Comparison of ENCODE assay signal across 13 cellular contexts in genomic region chr13:46662690-46663089, GRCh38.
DNase-seq lines count a peak whose midpoint lies in the region; ATAC-seq and TF ChIP-seq lines count a peak whose summit lies in the region.
"Had no signal": no experiment of that assay in that cellular context is flagged by ENCODE, and none has a peak within 500 bp of the region (broad histone marks: within the 10 kb centered on the region; RNA-seq: fewer than 3 reads in every experiment).

No MANE protein-coding gene starts in this region.

- H3K27ac Mint-ChIP-seq in nephron (peak overlapping the region; percentile 55 to 89 (median 65)), immature natural killer cell (peak overlapping the region in 3 of 6 donors; percentile 10 to 42 (median 40))

- H3K27me3 Mint-ChIP-seq in nephron (ENCODE audit: low read depth) (no peaks in the 10 kb centered on the region), immature natural killer cell (ENCODE audit: low read depth in 3 of 3) (peaks cover 0 to 1% (median 0%) of the 10 kb centered on the region in 3 donors)

- no peak overlapping the region for H3K4me3 Mint-ChIP-seq in nephron
- H3K4me3 Mint-ChIP-seq in immature natural killer cell, result no peak overlapping the region

- H3K9me3 Mint-ChIP-seq in nephron (no peaks in the 10 kb centered on the region), immature natural killer cell (peaks cover 0 to 2% (median 0%) of the 10 kb centered on the region in 6 donors)

- ATAC-seq in GM18873 (IDR thresholded peaks at IDR 0.05; ENCODE audit: low FRiP score, unreplicated experiment) (peak; percentile 61), GM21825 (IDR thresholded peaks at IDR 0.05; ENCODE audit: unreplicated experiment) (peak; percentile 47), HG03439 (IDR thresholded peaks at IDR 0.05; ENCODE audit: unreplicated experiment) (peak; percentile 39), HG03457 (IDR thresholded peaks at IDR 0.05; ENCODE audit: unreplicated experiment) (no peak)

- DNase-seq in DMS 273 (lab: John Stamatoyannopoulos, UW; ENCODE audit: unreplicated experiment) (no peak), immature natural killer cell (no peak), occipital lobe (lab: John Stamatoyannopoulos, UW) (no peak)
- DNase-seq: amniotic stem cell, DND-41, KG1, NCI-H345, substantia nigra had no signal

- H3K36me3 Mint-ChIP-seq in nephron (ENCODE audit: low read depth), result peaks cover 12% of the 10 kb centered on the region
- peaks cover 0 to 5% (median 0%) of the 10 kb centered on the region in 3 donors for H3K36me3 Mint-ChIP-seq in immature natural killer cell

- H3K4me1 Mint-ChIP-seq in nephron (peaks cover 69% of the 10 kb centered on the region), immature natural killer cell (peaks cover 40 to 62% of the 10 kb centered on the region in 2 donors)

- TF ChIP-seq CTCF in nephron (IDR thresholded peaks at IDR 0.05; ENCODE audit: unreplicated experiment in 3 of 3), result no peak
